In genomic region chr11:8867856-8868705, GRCh38 we compare ENCODE assay signal across 15 cellular contexts. TPM values are rescaled to one million over a fixed set of nuclear protein-coding genes. Genes with fewer than 3 reads are reported as not detected.
A peak's percentile ranks its signal among the peaks of the same experiment; 100 is the strongest.
DNase-seq lines count a peak whose midpoint lies in the region; ATAC-seq and TF ChIP-seq lines count a peak whose summit lies in the region.
"Had no signal": no experiment of that assay in that cellular context is flagged by ENCODE, and none has a peak within 500 bp of the region (broad histone marks: within the 10 kb centered on the region; RNA-seq: fewer than 3 reads in every experiment).

No MANE protein-coding gene starts in this region.

- H3K27me3 ChIP-seq in ACC112 (ENCODE audit: insufficient read depth, low read length), result no peaks in the 10 kb centered on the region
- no peaks in the 10 kb centered on the region for H3K27me3 ChIP-seq in mesenchymal stem cell (ENCODE audit: control insufficient read depth in 1 of 2, insufficient read depth in 1 of 2, low read length in 2 of 2)
- H3K27me3 ChIP-seq: dorsolateral prefrontal cortex, thyroid gland had no signal

- H3K36me3 ChIP-seq in ACC112 (ENCODE audit: insufficient read depth, low read length), result no peaks in the 10 kb centered on the region
- H3K36me3 ChIP-seq in mesenchymal stem cell (ENCODE audit: control insufficient read depth in 1 of 2, insufficient read depth in 2 of 2, low read depth in 1 of 2, low read length in 2 of 2), result no peaks in the 10 kb centered on the region
- H3K36me3 ChIP-seq: BLaER1 treated with 17β-estradiol and CSF1 and Interleukin-3, amounts not matched to agents 10 nM and 100 nM; neutrophil; thyroid gland had no signal

- peak overlapping the region; percentile 8 for H3K9ac ChIP-seq in mesenchymal stem cell (ENCODE audit: low read length)
- H3K9ac ChIP-seq: BLaER1 treated with 17β-estradiol and CSF1 and Interleukin-3, amounts not matched to agents 10 nM and 100 nM had no signal

- H4K91ac ChIP-seq in mesenchymal stem cell (ENCODE audit: low read length), result peak overlapping the region; percentile 11

- no peak overlapping the region for H2BK5ac ChIP-seq in mesenchymal stem cell (ENCODE audit: low read depth, low read length, poor library complexity, severe bottlenecking)

- H2BK120ac ChIP-seq in mesenchymal stem cell (ENCODE audit: low read depth, low read length), result no peak overlapping the region

- peak overlapping the region in 1 of 2 experiments; percentile 12 for H3K18ac ChIP-seq in mesenchymal stem cell (ENCODE audit: low read depth in 1 of 2, low read length in 2 of 2)

- peaks cover 10% of the 10 kb centered on the region for H3K79me1 ChIP-seq in mesenchymal stem cell (replicated peaks; ENCODE audit: low read length, poor library complexity, severe bottlenecking)

- H3K14ac ChIP-seq in mesenchymal stem cell (ENCODE audit: low read length in 2 of 2), result no peak overlapping the region

- peak overlapping the region in 1 of 2 experiments; percentile 99 for H3K23ac ChIP-seq in mesenchymal stem cell (ENCODE audit: low read length in 2 of 2)

- no peak for ATAC-seq in HG03045 (IDR thresholded peaks at IDR 0.05; ENCODE audit: unreplicated experiment)
- no peak for ATAC-seq in GM19023 (IDR thresholded peaks at IDR 0.05; ENCODE audit: unreplicated experiment)
- ATAC-seq: GM12878 had no signal

- peak overlapping the region; percentile 2; the same call in 1 of the 2 replicates for H3K27ac ChIP-seq in ACC112 (ENCODE audit: low read depth, low read length)
- H3K27ac ChIP-seq in mesenchymal stem cell (ENCODE audit: low read length, poor library complexity, severe bottlenecking), result peak overlapping the region; percentile 73
- H3K27ac ChIP-seq: BLaER1 treated with 17β-estradiol and CSF1 and Interleukin-3, amounts not matched to agents 10 nM and 100 nM; neutrophil had no signal

- no peak overlapping the region for H3K4me3 ChIP-seq in ACC112 (ENCODE audit: low read depth, low read length)
- no peak overlapping the region for H3K4me3 ChIP-seq in cardiac fibroblast (replicated peaks in 1 of 2; ENCODE audit: low read depth in 2 of 2, low read length in 2 of 2)
- H3K4me3 ChIP-seq in mesenchymal stem cell (ENCODE audit: insufficient read depth in 1 of 2, low read depth in 1 of 2, low read length in 2 of 2), result no peak overlapping the region
- H3K4me3 ChIP-seq: BLaER1 treated with 17β-estradiol and CSF1 and Interleukin-3, amounts not matched to agents 10 nM and 100 nM; GM12878; thyroid gland had no signal

- 80% methylated on average over 7 of the region's 7 CpGs for WGBS in mesenchymal stem cell

- peaks cover 57% of the 10 kb centered on the region for H3K4me1 ChIP-seq in ACC112 (ENCODE audit: control insufficient read depth, insufficient read depth, low read length, unreplicated experiment)
- H3K4me1 ChIP-seq in mesenchymal stem cell (ENCODE audit: control insufficient read depth, insufficient read depth, low read depth, low read length), result peaks cover 7% of the 10 kb centered on the region

- H3K9me3 ChIP-seq in mesenchymal stem cell (ENCODE audit: control insufficient read depth, low read length), result no peaks in the 10 kb centered on the region
- H3K9me3 ChIP-seq: BLaER1 treated with 17β-estradiol and CSF1 and Interleukin-3, amounts not matched to agents 10 nM and 100 nM; neutrophil; thyroid gland had no signal

- H3K4me2 ChIP-seq in mesenchymal stem cell (ENCODE audit: low read length, poor library complexity, severe bottlenecking), result no peak overlapping the region
- H3K4me2 ChIP-seq: BLaER1 treated with 17β-estradiol and CSF1 and Interleukin-3, amounts not matched to agents 10 nM and 100 nM had no signal

- H3K79me2 ChIP-seq in ACC112 (ENCODE audit: control insufficient read depth, insufficient read depth, low read length, unreplicated experiment), result peaks cover 12% of the 10 kb centered on the region

- H2BK15ac ChIP-seq in mesenchymal stem cell (ENCODE audit: low read depth, poor library complexity, severe bottlenecking), result no peak overlapping the region

- peak overlapping the region in 1 of 2 experiments; percentile 16 for H3K4ac ChIP-seq in mesenchymal stem cell (ENCODE audit: low read depth in 1 of 2, low read length in 2 of 2)

- peak overlapping the region in 1 of 2 experiments; percentile 39 for H2BK12ac ChIP-seq in mesenchymal stem cell (ENCODE audit: low read length in 2 of 2)

- DNase-seq in HuH-7.5 (ENCODE audit: low spot score), result peak; percentile 52
- peak; percentile 65 to 75 for DNase-seq in cardiac fibroblast (ENCODE audit: low read depth in 2 of 2)
- DNase-seq in mesenchymal stem cell, result peak; percentile 58
- no peak for DNase-seq in midbrain (lab: John Stamatoyannopoulos, UW)
- no peak for DNase-seq in stimulated activated CD4-positive, alpha-beta T cell treated with anti-CD3 and anti-CD28 coated beads, Interleukin-4, amount 100 ng/mL, for 4 hours
- DNase-seq: activated CD4-positive, alpha-beta T cell treated with anti-CD3 and anti-CD28 coated beads, Interleukin-2, amount 50 U/mL, for 4 hours; dorsolateral prefrontal cortex; Right ventricle myocardium superior had no signal

- TF ChIP-seq CTCF in cardiac fibroblast (IDR thresholded peaks at IDR 0.05; ENCODE audit: low read depth, low read length), result no peak

- no peak overlapping the region for H2AK5ac ChIP-seq in mesenchymal stem cell (ENCODE audit: low read length, severe bottlenecking)

- H2AFZ ChIP-seq in ACC112 (ENCODE audit: low read length, unreplicated experiment) (no peak overlapping the region), mesenchymal stem cell (ENCODE audit: low read depth, low read length) (no peak overlapping the region)

- H4K8ac ChIP-seq in mesenchymal stem cell (ENCODE audit: low read length), result no peak overlapping the region

RNA-seq across cellular contexts. Expression of gene AKIP1, which starts 42.9 kb away (rescaled TPM):
- 31.4 TPM for polyA plus RNA-seq in mesenchymal stem cell (2013, experiment 1 of 2)
- 30.7 TPM for polyA plus RNA-seq in mesenchymal stem cell (2013, experiment 2 of 2)

Comparison
In these comparisons a context has a peak if more than half of its experiments do, and no peak if none do; other contexts are left out.
1. DNase-seq: peak in HuH-7.5 (single experiment), cardiac fibroblast (2 of 2) and mesenchymal stem cell (single experiment); none in midbrain (single experiment) and stimulated activated CD4-positive, alpha-beta T cell treated with anti-CD3 and anti-CD28 coated beads, Interleukin-4, amount 100 ng/mL, for 4 hours (0 of 2).